ENCODE assay signal across 1 cellular context in the genomic region with DNA sequence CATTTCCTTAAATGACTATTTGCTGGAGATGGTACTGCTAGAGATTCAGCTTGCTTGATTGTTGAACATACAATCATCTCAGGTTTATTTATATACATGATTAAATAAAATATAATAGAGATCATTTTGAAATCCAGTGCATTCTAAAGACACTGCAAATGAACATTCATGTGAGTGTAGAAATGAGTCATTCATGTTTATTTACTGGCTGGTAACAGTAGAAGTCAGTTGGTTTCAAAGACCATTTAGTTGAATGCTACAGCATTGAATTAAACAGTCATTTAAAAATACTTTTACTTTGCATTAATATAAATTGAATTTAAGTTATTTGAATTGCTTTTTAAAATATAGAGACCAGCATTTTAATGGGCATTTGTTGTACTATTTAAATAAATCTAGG.
TF ChIP-seq lines count a peak whose summit lies in the region.

No MANE protein-coding gene starts in this region.

TF ChIP-seq in GM12878, 131 proteins besides CTCF, POLR2A, EP300 and RAD21 (continued from another document):
- TF ChIP-seq ZNF274 (IDR thresholded peaks at IDR 0.05; ENCODE audit: insufficient read depth, insufficient read length), result no peak
- TF ChIP-seq TBL1XR1 (IDR thresholded peaks at IDR 0.05; ENCODE audit: low read depth, low read length), result no peak
- TF ChIP-seq SUZ12 (IDR thresholded peaks at IDR 0.05; ENCODE audit: unreplicated experiment), result no peak
- TF ChIP-seq CHD4 (IDR thresholded peaks at IDR 0.05), result no peak
- no peak for TF ChIP-seq NBN (IDR thresholded peaks at IDR 0.05)
- TF ChIP-seq SREBF1 (IDR thresholded peaks at IDR 0.05; ENCODE audit: low read length), result no peak
- no peak for TF ChIP-seq KAT2A (conservative IDR thresholded peaks at IDR 0.05; ENCODE audit: control insufficient read depth, low read depth, low read length)
- no peak for TF ChIP-seq TCF12 (IDR thresholded peaks at IDR 0.05; ENCODE audit: low read depth, low read length)
- no peak for TF ChIP-seq ZSCAN29 (IDR thresholded peaks at IDR 0.05)
- TF ChIP-seq POU2F2 (IDR thresholded peaks at IDR 0.05; ENCODE audit: borderline replicate concordance, low read depth, low read length), result no peak
- TF ChIP-seq NR2F1 (conservative IDR thresholded peaks at IDR 0.05), result no peak
